In the genomic region with DNA sequence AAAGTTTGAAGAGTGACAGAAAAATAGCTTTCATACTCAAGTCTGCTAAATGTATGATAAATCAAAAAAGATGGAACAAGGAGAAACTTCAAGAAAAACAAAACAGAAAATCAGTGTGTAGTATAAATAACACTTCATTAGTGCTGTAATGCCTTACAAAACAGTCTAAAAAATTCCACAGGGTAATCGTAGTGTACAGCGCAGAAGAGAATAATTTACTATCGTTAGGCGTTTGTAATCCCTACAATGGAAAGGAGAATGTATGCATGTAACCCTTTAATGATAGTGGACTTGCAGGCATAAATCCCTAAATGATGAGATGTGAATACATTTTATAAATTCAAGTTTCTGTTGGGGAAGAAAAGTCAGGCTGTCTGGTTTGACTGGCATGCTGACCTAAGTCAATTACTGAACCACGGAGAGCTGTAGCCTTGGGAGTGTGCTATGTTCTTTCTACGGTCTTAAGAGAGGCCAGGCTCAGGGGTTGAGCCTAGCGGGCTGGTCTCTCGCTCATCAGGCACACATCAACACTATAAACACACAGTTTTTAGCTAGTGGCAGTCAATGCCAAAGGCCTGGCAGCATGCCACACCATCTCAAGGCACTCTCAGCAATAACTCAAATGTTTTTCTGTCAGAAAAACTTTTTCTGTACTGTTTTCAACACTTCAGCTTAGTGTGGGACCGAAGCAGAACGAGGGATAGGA, we compare ENCODE assay signal across 24 cellular contexts.
DNase-seq lines count a peak whose midpoint lies in the region; ATAC-seq and TF ChIP-seq lines count a peak whose summit lies in the region.
"Had no signal": no experiment of that assay in that cellular context is flagged by ENCODE, and none has a peak within 500 bp of the region (broad histone marks: within the 10 kb centered on the region; RNA-seq: fewer than 3 reads in every experiment).

No MANE protein-coding gene starts in this region.

- no peak overlapping the region for H3K27ac Mint-ChIP-seq in CD4-positive, alpha-beta memory T cell
- H3K27ac Mint-ChIP-seq: activated naive CD8-positive, alpha-beta T cell; immature natural killer cell; stimulated activated naive CD8-positive, alpha-beta T cell treated with anti-CD3 and anti-CD28 coated beads, Interleukin-15, Interleukin-2, amounts not matched to agents 100 ng/mL and 50 ng/mL, for 24 hours had no signal

- H3K27me3 Mint-ChIP-seq in CD4-positive, alpha-beta memory T cell, result peaks cover 6 to 8% of the 10 kb centered on the region in 2 donors

- peak overlapping the region; percentile 85 for H2AFZ ChIP-seq in mammary epithelial cell (ENCODE audit: low read depth, low read length)
- H2AFZ ChIP-seq: PC-9 had no signal

- TF ChIP-seq CTCF in heart right ventricle (IDR thresholded peaks at IDR 0.05), result no peak
- TF ChIP-seq CTCF in mammary epithelial cell (conservative IDR thresholded peaks at IDR 0.05 in 1 of 2, IDR thresholded peaks at IDR 0.05 in 1 of 2; ENCODE audit: extremely low read depth in 1 of 2, insufficient read depth in 1 of 2, low read depth in 1 of 2, low read length in 2 of 2), result no peak

- no peak overlapping the region for H3K4me3 Mint-ChIP-seq in CD4-positive, alpha-beta memory T cell
- H3K4me3 Mint-ChIP-seq: activated naive CD8-positive, alpha-beta T cell; immature natural killer cell; stimulated activated naive CD8-positive, alpha-beta T cell treated with anti-CD3 and anti-CD28 coated beads, Interleukin-15, Interleukin-2, amounts not matched to agents 100 ng/mL and 50 ng/mL, for 24 hours had no signal

- no peak overlapping the region for H3K4me3 ChIP-seq in heart right ventricle
- H3K4me3 ChIP-seq in mammary epithelial cell (replicated peaks in 1 of 3; ENCODE audit: insufficient read depth in 1 of 3, low read depth in 2 of 3, low read length in 3 of 3), result no peak overlapping the region
- no peak overlapping the region for H3K4me3 ChIP-seq in aorta (ENCODE audit: low read length in 2 of 2)
- no peak overlapping the region for H3K4me3 ChIP-seq in CD4-positive, alpha-beta memory T cell (ENCODE audit: low read length in 2 of 2)
- H3K4me3 ChIP-seq: BLaER1 treated with 17β-estradiol and CSF1 and Interleukin-3, amounts not matched to agents 10 nM and 100 nM; esophagus muscularis mucosa; heart left ventricle; lower lobe of right lung; PC-9; sigmoid colon; SJSA1 had no signal

- CTCF ChIA-PET in mammary epithelial cell (lab: Charles Lee; ENCODE audit: low non-redundant PET), result no interaction called here
- CTCF ChIA-PET in CD4-positive, alpha-beta memory T cell (lab: Charles Lee; ENCODE audit: partially characterized antibody), result no interaction called here

- 51 to 60% methylated on average over 10 of the region's 10 CpGs for WGBS in heart right ventricle, 2 donors
- 52% methylated on average over 10 of the region's 10 CpGs for WGBS in mammary epithelial cell (ENCODE audit: low coverage, missing lambda C conversion rate)
- WGBS in aorta, 2 donors, result 18 to 26% methylated on average over 10 of the region's 10 CpGs

- H3K9ac ChIP-seq in mammary epithelial cell (ENCODE audit: insufficient read depth, low read length), result no peak overlapping the region
- H3K9ac ChIP-seq: BLaER1 treated with 17β-estradiol and CSF1 and Interleukin-3, amounts not matched to agents 10 nM and 100 nM had no signal

- no peaks in the 10 kb centered on the region for H3K4me1 ChIP-seq in heart right ventricle
- peaks cover 24% of the 10 kb centered on the region for H3K4me1 ChIP-seq in mammary epithelial cell (ENCODE audit: insufficient read depth, low read length)
- H3K4me1 ChIP-seq in aorta (ENCODE audit: control insufficient read depth in 1 of 2, insufficient read depth in 2 of 2, low read length in 2 of 2), result peaks cover 0 to 4% of the 10 kb centered on the region in 2 donors
- H3K4me1 ChIP-seq in CD4-positive, alpha-beta memory T cell (ENCODE audit: insufficient read depth, low read length), result no peaks in the 10 kb centered on the region
- H3K4me1 ChIP-seq: BLaER1 treated with 17β-estradiol and CSF1 and Interleukin-3, amounts not matched to agents 10 nM and 100 nM; esophagus muscularis mucosa; heart left ventricle; sigmoid colon; SJSA1 had no signal

- H3K36me3 ChIP-seq in heart right ventricle (no peaks in the 10 kb centered on the region), mammary epithelial cell (ENCODE audit: insufficient read depth, low read length) (no peaks in the 10 kb centered on the region), aorta (ENCODE audit: control insufficient read depth in 1 of 2, insufficient read depth in 2 of 2, low read length in 1 of 2) (no peaks in the 10 kb centered on the region)
- no peaks in the 10 kb centered on the region for H3K36me3 ChIP-seq in CD4-positive, alpha-beta memory T cell (ENCODE audit: insufficient read depth, low read length)
- H3K36me3 ChIP-seq: BLaER1 treated with 17β-estradiol and CSF1 and Interleukin-3, amounts not matched to agents 10 nM and 100 nM; esophagus muscularis mucosa; heart left ventricle; lower lobe of right lung; sigmoid colon; SJSA1 had no signal

- intact Hi-C loops in left cardiac atrium (cut with DNase I), result no loop called here
- intact Hi-C loops in heart right ventricle (cut with DNase I), result no loop called here
- intact Hi-C loops in mammary epithelial cell (cut with micrococcal nuclease), result no loop called here
- intact Hi-C loops in aorta (cut with DNase I), result loop anchor here in 1 of 2 donors (5.0 kb wide), 1 partner anchor 66 kb away; no protein-coding TSS in a partner anchor
- intact Hi-C loops in CD4-positive, alpha-beta memory T cell (cut with micrococcal nuclease), result no loop called here

- in situ Hi-C loops in mammary epithelial cell (cut with MboI; ENCODE audit: low sequenced_read_pairs in 2 of 2), result no loop called here

- no TSS peak for BruUV-seq in mammary epithelial cell (replicated peaks; lab: Mats Ljungman, UMichigan)

- H3K79me2 ChIP-seq in mammary epithelial cell (ENCODE audit: insufficient read depth, low read length), result no peaks in the 10 kb centered on the region

- ATAC-seq in left cardiac atrium (peak; percentile 43 to 78), heart right ventricle (no peak), aorta (ENCODE audit: low FRiP score) (peak; percentile 69), HG03045 (IDR thresholded peaks at IDR 0.05; ENCODE audit: unreplicated experiment) (no peak)
- ATAC-seq: activated CD4-positive, CD25-positive, alpha-beta regulatory T cell treated with anti-CD3 and anti-CD28 coated beads, Interleukin-2, amount 50 U/mL, for 24 hours; lower lobe of right lung had no signal

- dilution Hi-C loops in mammary epithelial cell (cut with HindIII; ENCODE audit: low sequenced_read_pairs), result no loop called here

- no peaks in the 10 kb centered on the region for H3K9me3 ChIP-seq in heart right ventricle
- no peaks in the 10 kb centered on the region for H3K9me3 ChIP-seq in mammary epithelial cell (replicated peaks; ENCODE audit: insufficient read depth, low read length)
- H3K9me3 ChIP-seq in aorta (ENCODE audit: control insufficient read depth, low read length), result no peaks in the 10 kb centered on the region
- H3K9me3 ChIP-seq in CD4-positive, alpha-beta memory T cell (ENCODE audit: control insufficient read depth in 1 of 2, low read length in 2 of 2), result no peaks in the 10 kb centered on the region
- H3K9me3 ChIP-seq: BLaER1 treated with 17β-estradiol and CSF1 and Interleukin-3, amounts not matched to agents 10 nM and 100 nM; esophagus muscularis mucosa; heart left ventricle; lower lobe of right lung; sigmoid colon; SJSA1 had no signal

- H3K27ac ChIP-seq in heart right ventricle (no peak overlapping the region), mammary epithelial cell (ENCODE audit: insufficient read depth, low read depth, low read length) (peak overlapping the region; percentile 67), aorta (ENCODE audit: low read depth in 1 of 2, low read length in 2 of 2) (peak overlapping the region in 1 of 2 donors; percentile 90)
- no peak overlapping the region for H3K27ac ChIP-seq in CD4-positive, alpha-beta memory T cell (ENCODE audit: low read depth, low read length)
- H3K27ac ChIP-seq: BLaER1 treated with 17β-estradiol and CSF1 and Interleukin-3, amounts not matched to agents 10 nM and 100 nM; esophagus muscularis mucosa; heart left ventricle; lower lobe of right lung; PC-9; sigmoid colon; SJSA1 had no signal

- no peak overlapping the region for H3K4me2 ChIP-seq in mammary epithelial cell (ENCODE audit: insufficient read depth, low read depth, low read length)
- H3K4me2 ChIP-seq: BLaER1 treated with 17β-estradiol and CSF1 and Interleukin-3, amounts not matched to agents 10 nM and 100 nM; PC-9 had no signal

- H3K36me3 Mint-ChIP-seq in CD4-positive, alpha-beta memory T cell, result no peaks in the 10 kb centered on the region
- H3K36me3 Mint-ChIP-seq: activated naive CD8-positive, alpha-beta T cell; immature natural killer cell had no signal

- H3K4me1 Mint-ChIP-seq in CD4-positive, alpha-beta memory T cell, result no peaks in the 10 kb centered on the region
- H3K4me1 Mint-ChIP-seq: immature natural killer cell had no signal

- H3K27me3 ChIP-seq in heart right ventricle, result no peaks in the 10 kb centered on the region
- no peaks in the 10 kb centered on the region for H3K27me3 ChIP-seq in mammary epithelial cell (ENCODE audit: insufficient read depth, low read length)
- H3K27me3 ChIP-seq in aorta (ENCODE audit: control insufficient read depth in 1 of 2, insufficient read depth in 2 of 2, low read length in 1 of 2), result no peaks in the 10 kb centered on the region
- H3K27me3 ChIP-seq in CD4-positive, alpha-beta memory T cell (ENCODE audit: insufficient read depth, low read length), result no peaks in the 10 kb centered on the region
- H3K27me3 ChIP-seq: BLaER1 treated with 17β-estradiol and CSF1 and Interleukin-3, amounts not matched to agents 10 nM and 100 nM; esophagus muscularis mucosa; heart left ventricle; sigmoid colon; SJSA1 had no signal

- POLR2A ChIA-PET in CD4-positive, alpha-beta memory T cell (lab: Charles Lee; ENCODE audit: partially characterized antibody), result no interaction called here

- no peaks in the 10 kb centered on the region for H3K9me3 Mint-ChIP-seq in CD4-positive, alpha-beta memory T cell
- H3K9me3 Mint-ChIP-seq: stimulated activated naive CD8-positive, alpha-beta T cell treated with anti-CD3 and anti-CD28 coated beads, Interleukin-15, Interleukin-2, amounts not matched to agents 100 ng/mL and 50 ng/mL, for 24 hours had no signal

- no peaks in the 10 kb centered on the region for H4K20me1 ChIP-seq in mammary epithelial cell (ENCODE audit: insufficient read depth, low read length)
- H4K20me1 ChIP-seq: BLaER1 treated with 17β-estradiol and CSF1 and Interleukin-3, amounts not matched to agents 10 nM and 100 nM had no signal

- DNase-seq in left cardiac atrium (peak; percentile 25), heart right ventricle (no peak), mammary epithelial cell (no peak), myocyte (ENCODE audit: low read depth) (peak; percentile 38), aorta (peak; percentile 70 to 76), COR-L47 (lab: John Stamatoyannopoulos, UW) (no peak)
- no peak for DNase-seq in CD4-positive, alpha-beta memory T cell
- DNase-seq: DMS 273 treated with DMSO at 0.1 percent for 48 hours; effector CD4-positive, alpha-beta T cell; HCEC 1CT; heart left ventricle; immature natural killer cell; lower lobe of right lung; NCI-H1436; NCI-H774; PC-9; sigmoid colon had no signal

Comparison
In these comparisons a context has a peak if more than half of its experiments do, and no peak if none do; other contexts are left out.
1. ATAC-seq: peak in left cardiac atrium (2 of 2) and aorta (single experiment); none in heart right ventricle (0 of 8) and HG03045 (single experiment).
2. DNase-seq: peak in left cardiac atrium (single experiment), myocyte (single experiment) and aorta (2 of 2); none in heart right ventricle (0 of 2), mammary epithelial cell (single experiment), COR-L47 (single experiment) and CD4-positive, alpha-beta memory T cell (0 of 5).